In the genomic region with DNA sequence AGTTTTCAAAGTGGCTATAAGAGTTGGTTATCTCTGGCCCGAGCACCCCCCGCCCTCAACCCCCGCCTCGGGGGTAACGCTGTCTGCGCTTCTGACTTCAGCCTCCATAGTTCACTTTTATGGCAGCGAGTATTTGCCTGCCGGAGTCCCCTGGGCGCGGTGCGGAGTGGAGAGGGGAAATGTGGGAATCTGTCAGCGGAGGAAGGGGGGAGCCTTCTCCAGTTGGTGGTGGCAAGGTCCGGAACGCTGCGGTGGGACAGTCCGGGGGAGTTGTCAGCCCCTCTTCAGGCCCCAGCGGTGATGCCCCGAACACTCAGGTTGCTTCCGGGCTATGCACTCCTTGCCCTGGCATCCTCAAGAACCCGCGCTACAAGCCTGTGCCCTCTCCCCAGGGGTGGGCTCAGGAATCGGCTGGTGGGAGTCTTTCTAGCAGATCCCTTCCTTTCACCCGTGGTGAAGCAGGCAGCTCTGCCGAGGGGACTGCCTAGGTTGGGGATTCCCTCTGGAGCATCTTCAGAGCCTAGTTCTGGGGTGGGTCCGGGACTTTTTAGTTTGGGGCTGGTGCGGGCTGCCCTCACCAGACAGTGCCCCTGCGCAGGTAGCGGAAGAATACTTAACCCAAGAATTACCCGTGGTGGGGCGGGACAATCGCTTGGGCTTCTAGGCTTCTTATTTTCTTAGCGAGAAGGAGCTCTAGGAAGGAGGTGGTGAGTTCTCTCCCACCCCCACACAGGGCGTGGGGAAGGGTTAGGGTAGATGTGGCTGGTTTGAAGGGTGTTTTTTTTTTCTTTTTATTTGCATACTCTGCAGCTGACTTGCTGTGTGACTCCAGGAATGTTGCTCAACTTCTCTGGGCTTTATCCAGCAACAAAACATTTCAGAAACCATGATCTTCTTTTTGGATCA, we compare ENCODE assay signal across 8 cellular contexts. TPM values are rescaled to one million over a fixed set of nuclear protein-coding genes. Genes with fewer than 3 reads are reported as not detected.
DNase-seq lines count a peak whose midpoint lies in the region; ATAC-seq and TF ChIP-seq lines count a peak whose summit lies in the region.

No MANE protein-coding gene starts in this region.

- peak; percentile 5 for ATAC-seq in activated CD8-positive, alpha-beta memory T cell treated with anti-CD3 and anti-CD28 coated beads, Interleukin-2, amount 10 ng/mL, durations not matched to agents 7 days and 5 days

- H3K27ac Mint-ChIP-seq in activated CD8-positive, alpha-beta memory T cell treated with anti-CD3 and anti-CD28 coated beads, Interleukin-2, amount 10 ng/mL, durations not matched to agents 7 days and 5 days: no peak overlapping the region

- 1 to 2% methylated on average over 28 to 33 of the region's 33 CpGs for WGBS in lower leg skin, 2 donors
- WGBS in tibial nerve, 2 donors: 1 to 5% methylated on average over 16 to 33 of the region's 33 CpGs

- no peaks in the 10 kb centered on the region for H3K9me3 Mint-ChIP-seq in activated CD8-positive, alpha-beta memory T cell treated with anti-CD3 and anti-CD28 coated beads, Interleukin-2, amount 10 ng/mL, durations not matched to agents 7 days and 5 days (ENCODE audit: low read depth)

- peaks cover 0 to 76% (median 47%) of the 10 kb centered on the region in 4 donors for H3K4me1 ChIP-seq in tibial nerve

- TF ChIP-seq EP300 in tibial nerve (IDR thresholded peaks at IDR 0.05): no peak

- H3K4me3 ChIP-seq in lower leg skin (ENCODE audit: low read depth, poor library complexity, severe bottlenecking) (peak overlapping the region; percentile 67), tibial nerve (peak overlapping the region; percentile 64 to 94 (median 84))

- H3K36me3 ChIP-seq in tibial nerve: peaks cover 0 to 25% (median 0%) of the 10 kb centered on the region in 3 donors

- H3K27ac ChIP-seq in angular gyrus (ENCODE audit: low read depth, low read length) (peak overlapping the region; percentile 3), tibial nerve (peak overlapping the region; percentile 88 to 94 (median 92))

- no peak for DNase-seq in activated CD8-positive, alpha-beta memory T cell treated with anti-CD3 and anti-CD28 coated beads, Interleukin-2, amount 10 ng/mL, durations not matched to agents 7 days and 5 days
- no peak for DNase-seq in activated CD8-positive, alpha-beta memory T cell treated with anti-CD3 and anti-CD28 coated beads, Interleukin-2, amount 50 U/mL, for 48 hours
- DNase-seq in lower leg skin (ENCODE audit: low spot score in 2 of 2) (no peak), tibial nerve (ENCODE audit: low spot score in 2 of 2) (no peak), HK-2 (ENCODE audit: unreplicated experiment) (no peak), HUDEP-2 (lab: John Stamatoyannopoulos, UW; ENCODE audit: unreplicated experiment in 76 of 76) (no peak)
- no peak for DNase-seq in activated effector memory CD4-positive, alpha-beta T cell treated with Interleukin-2 at 50 U/mL for 16 hours

- intact Hi-C loops in lower leg skin (cut with DNase I; ENCODE audit: low total_unique reads): loop anchor here (10.0 kb wide), 1 partner anchor 59 kb away; no protein-coding TSS in a partner anchor

- TF ChIP-seq POLR2A in lower leg skin (IDR thresholded peaks at IDR 0.05) (no peak), tibial nerve (IDR thresholded peaks at IDR 0.05) (no peak)

- no peaks in the 10 kb centered on the region for H3K27me3 ChIP-seq in tibial nerve

- H3K4me3 Mint-ChIP-seq in activated CD8-positive, alpha-beta memory T cell treated with anti-CD3 and anti-CD28 coated beads, Interleukin-2, amount 10 ng/mL, durations not matched to agents 7 days and 5 days: peak overlapping the region; percentile 65

- CTCF ChIA-PET in activated CD8-positive, alpha-beta memory T cell treated with anti-CD3 and anti-CD28 coated beads, Interleukin-2, amount 10 ng/mL, durations not matched to agents 7 days and 5 days (lab: Charles Lee): interaction anchor here (0.8 kb wide), 1 partner anchor 14 kb away, joined by 3 read pairs; no protein-coding TSS in a partner anchor

- H3K9me3 ChIP-seq in tibial nerve: no peaks in the 10 kb centered on the region

- no peak for TF ChIP-seq CTCF in lower leg skin (IDR thresholded peaks at IDR 0.05)
- no peak for TF ChIP-seq CTCF in tibial nerve (IDR thresholded peaks at IDR 0.05)

- peaks cover 13% of the 10 kb centered on the region for H3K4me1 Mint-ChIP-seq in activated CD8-positive, alpha-beta memory T cell treated with anti-CD3 and anti-CD28 coated beads, Interleukin-2, amount 10 ng/mL, durations not matched to agents 7 days and 5 days

- no peaks in the 10 kb centered on the region for H3K36me3 Mint-ChIP-seq in activated CD8-positive, alpha-beta memory T cell treated with anti-CD3 and anti-CD28 coated beads, Interleukin-2, amount 10 ng/mL, durations not matched to agents 7 days and 5 days

- H3K27me3 Mint-ChIP-seq in activated CD8-positive, alpha-beta memory T cell treated with anti-CD3 and anti-CD28 coated beads, Interleukin-2, amount 10 ng/mL, durations not matched to agents 7 days and 5 days: peaks cover 68% of the 10 kb centered on the region

RNA-seq across cellular contexts. Expression of gene ATOH8, which starts 1.6 kb away (rescaled TPM):
- under 1 TPM; 0.12 to 0.40 TPM for total RNA-seq in activated CD8-positive, alpha-beta memory T cell treated with anti-CD3 and anti-CD28 coated beads, Interleukin-2, amount 10 ng/mL, durations not matched to agents 7 days and 5 days
- total RNA-seq in lower leg skin: 10 to 100 TPM; 27.3 to 79.8 (median 33.7) TPM
- total RNA-seq in tibial nerve: 100 to 1,000 TPM in 3 of 4 donors, 10 to 100 TPM in 1; 98.0 to 170 (median 119) TPM

Comparison
In these comparisons a context has a peak if more than half of its experiments do, and no peak if none do; other contexts are left out.
1. RNA of gene ATOH8, which starts 1.6 kb away (total RNA-seq): 98.0 to 170 TPM in tibial nerve and 27.3 to 79.8 TPM in lower leg skin; 0.12 to 0.40 TPM in activated CD8-positive, alpha-beta memory T cell treated with anti-CD3 and anti-CD28 coated beads, Interleukin-2, amount 10 ng/mL, durations not matched to agents 7 days and 5 days; every median in the first group is over 10 times any median in the second.